In genomic region chr4:74364649-74365491, GRCh38 we compare ENCODE assay signal across 8 cellular contexts. TPM values are rescaled to one million over a fixed set of nuclear protein-coding genes. Genes with fewer than 3 reads are reported as not detected.
A peak's percentile ranks its signal among the peaks of the same experiment; 100 is the strongest.
DNase-seq lines count a peak whose midpoint lies in the region; ATAC-seq, FAIRE-seq and TF ChIP-seq lines count a peak whose summit lies in the region.

Gene EREG (plus strand): TSS chr4:74365145. CDS start chr4:74365309, 164 bp downstream.

- no peak for TF ChIP-seq POLR2A in ovary (IDR thresholded peaks at IDR 0.05)

- H3K27ac Mint-ChIP-seq in activated naive CD4-positive, alpha-beta T cell treated with anti-CD3 and anti-CD28 coated beads, Interleukin-2, amount 10 ng/mL, durations not matched to agents 7 days and 5 days = no peak within 1 kb of the TSS

- H3K36me3 ChIP-seq in cardiac muscle cell (no peaks in the 10 kb centered on the region), ovary (no peaks in the 10 kb centered on the region)

- H3K9me3 Mint-ChIP-seq in activated naive CD4-positive, alpha-beta T cell treated with anti-CD3 and anti-CD28 coated beads, Interleukin-2, amount 10 ng/mL, durations not matched to agents 7 days and 5 days = no peaks in the 10 kb centered on the region

- peaks cover 39% of the 10 kb centered on the region for H3K27me3 ChIP-seq in cardiac muscle cell
- no peaks in the 10 kb centered on the region for H3K27me3 ChIP-seq in ovary

- no peak for TF ChIP-seq EP300 in ovary (IDR thresholded peaks at IDR 0.05)

- H3K4me1 Mint-ChIP-seq in activated naive CD4-positive, alpha-beta T cell treated with anti-CD3 and anti-CD28 coated beads, Interleukin-2, amount 10 ng/mL, durations not matched to agents 7 days and 5 days = peaks cover 16% of the 10 kb centered on the region

- peaks cover 25% of the 10 kb centered on the region for H3K27me3 Mint-ChIP-seq in activated naive CD4-positive, alpha-beta T cell treated with anti-CD3 and anti-CD28 coated beads, Interleukin-2, amount 10 ng/mL, durations not matched to agents 7 days and 5 days

- H3K4me3 ChIP-seq in cardiac muscle cell (peak within 1 kb of the TSS; percentile 22), ovary (peak within 1 kb of the TSS; percentile 15)

- H3K4me1 ChIP-seq in cardiac muscle cell (ENCODE audit: low read depth) (peaks cover 19% of the 10 kb centered on the region), ovary (ENCODE audit: insufficient read depth) (peaks cover 4% of the 10 kb centered on the region)

- CTCF ChIA-PET in activated naive CD4-positive, alpha-beta T cell treated with anti-CD3 and anti-CD28 coated beads, Interleukin-2, amount 10 ng/mL, durations not matched to agents 7 days and 5 days (lab: Charles Lee) = no interaction called here

- intact Hi-C loops in ovary (cut with DNase I) = no loop called here

- H3K9me3 ChIP-seq in cardiac muscle cell (ENCODE audit: low read depth) (no peaks in the 10 kb centered on the region), ovary (no peaks in the 10 kb centered on the region)

- DNase-seq in activated naive CD4-positive, alpha-beta T cell treated with anti-CD3 and anti-CD28 coated beads, Interleukin-2, amount 10 ng/mL, durations not matched to agents 7 days and 5 days = peak; percentile 34
- DNase-seq in activated naive CD4-positive, alpha-beta T cell treated with Interleukin-2 at 50 U/mL for 16 hours = no peak
- peak; percentile 57 for DNase-seq in activated CD8-positive, alpha-beta memory T cell treated with anti-CD3 and anti-CD28 coated beads, Interleukin-2, amount 50 U/mL, for 48 hours
- peak; percentile 62 for DNase-seq in cardiac muscle cell (ENCODE audit: low read depth in 1 of 2, low spot score in 1 of 2)
- DNase-seq in ovary = peak in 2 of 5 donors; percentile 21 to 41
- no peak for DNase-seq in frontal cortex (ENCODE audit: low spot score in 2 of 2)

- H3K36me3 Mint-ChIP-seq in activated naive CD4-positive, alpha-beta T cell treated with anti-CD3 and anti-CD28 coated beads, Interleukin-2, amount 10 ng/mL, durations not matched to agents 7 days and 5 days = no peaks in the 10 kb centered on the region

- H3K4me3 Mint-ChIP-seq in activated naive CD4-positive, alpha-beta T cell treated with anti-CD3 and anti-CD28 coated beads, Interleukin-2, amount 10 ng/mL, durations not matched to agents 7 days and 5 days = peak within 1 kb of the TSS; percentile 46

- ATAC-seq in HG03196 (IDR thresholded peaks at IDR 0.05; ENCODE audit: unreplicated experiment) (peak; percentile 46), GM21529 (IDR thresholded peaks at IDR 0.05; ENCODE audit: unreplicated experiment) (no peak)

- FAIRE-seq in frontal cortex (lab: Jason Lieb, UNC) = no peak

- WGBS in ovary, 3 donors = 14 to 20% (median 15%) methylated on average over 33 to 40 of the region's 40 CpGs

- TF ChIP-seq CTCF in cardiac muscle cell (IDR thresholded peaks at IDR 0.05; ENCODE audit: low read depth, low read length) (no peak), ovary (IDR thresholded peaks at IDR 0.05) (no peak)

- H3K27ac ChIP-seq in cardiac muscle cell = no peak within 1 kb of the TSS
- no peak within 1 kb of the TSS for H3K27ac ChIP-seq in ovary

RNA-seq across cellular contexts. Expression of gene EREG, which starts in this region (rescaled TPM):
- total RNA-seq in cardiac muscle cell (not detected in 2 replicates), ovary (under 1 TPM in 5 of 7 donors, not detected in 2; 0.08 to 0.57 (median 0.15) TPM), frontal cortex (not detected)
- polyA plus RNA-seq in cardiac muscle cell (not detected in 2 replicates), ovary (1 to 10 TPM in 1 of 2 donors, under 1 TPM in 1; 0.04 to 3.9 TPM)

Comparison
In these comparisons a context has a peak if more than half of its experiments do, and no peak if none do; other contexts are left out.
1. DNase-seq: peak in activated naive CD4-positive, alpha-beta T cell treated with anti-CD3 and anti-CD28 coated beads, Interleukin-2, amount 10 ng/mL, durations not matched to agents 7 days and 5 days (single experiment) and activated CD8-positive, alpha-beta memory T cell treated with anti-CD3 and anti-CD28 coated beads, Interleukin-2, amount 50 U/mL, for 48 hours (single experiment); none in activated naive CD4-positive, alpha-beta T cell treated with Interleukin-2 at 50 U/mL for 16 hours (single experiment) and frontal cortex (0 of 2).
2. Peak in DNase-seq and H3K4me3 ChIP-seq in cardiac muscle cell; RNA of the gene not detected or under 1 TPM.